ENCODE assay signal across 16 cellular contexts in genomic region chr18:11066038-11066437, GRCh38.
"Had no signal": no experiment of that assay in that cellular context is flagged by ENCODE, and none has a peak within 500 bp of the region (broad histone marks: within the 10 kb centered on the region; RNA-seq: fewer than 3 reads in every experiment).

No MANE protein-coding gene starts in this region.

- ATAC-seq: effector memory CD8-positive, alpha-beta T cell; mucosa of descending colon; naive thymus-derived CD8-positive, alpha-beta T cell had no signal

- H3K4me3 ChIP-seq: esophagus squamous epithelium, mucosa of descending colon, ovary, right atrium auricular region, stomach, thoracic aorta had no signal

- H3K27me3 ChIP-seq: esophagus squamous epithelium, ovary, right atrium auricular region, stomach had no signal

- DNase-seq: effector memory CD8-positive, alpha-beta T cell; esophagus squamous epithelium; foreskin fibroblast; kidney glomerular epithelial cell; mucosa of descending colon; naive thymus-derived CD8-positive, alpha-beta T cell; ovary; small intestine; stimulated activated CD4-positive, alpha-beta T cell treated with anti-CD3 and anti-CD28 coated beads, Interleukin-12 subunit alpha, Interleukin-12 subunit beta, amount 100 ng/mL, for 4 hours; stimulated activated naive CD4-positive, alpha-beta T cell; stomach; substantia nigra; trophoblast cell had no signal

- H3K9me3 ChIP-seq: esophagus squamous epithelium, ovary, thoracic aorta had no signal

- H3K27ac ChIP-seq: esophagus squamous epithelium, ovary, right atrium auricular region, stomach, thoracic aorta had no signal

- H3K36me3 ChIP-seq: esophagus squamous epithelium, ovary, right atrium auricular region, stomach, thoracic aorta had no signal

- FAIRE-seq: islet of Langerhans, small intestine had no signal

- H3K4me1 ChIP-seq: esophagus squamous epithelium, right atrium auricular region, stomach had no signal
